Comparison of ENCODE assay signal across 11 cellular contexts in genomic region chr4:56289934-56290333, GRCh38.
DNase-seq lines count a peak whose midpoint lies in the region; ATAC-seq, FAIRE-seq and TF ChIP-seq lines count a peak whose summit lies in the region.
"Had no signal": no experiment of that assay in that cellular context is flagged by ENCODE, and none has a peak within 500 bp of the region (broad histone marks: within the 10 kb centered on the region; RNA-seq: fewer than 3 reads in every experiment).

No MANE protein-coding gene starts in this region.

- no peaks in the 10 kb centered on the region for H3K79me1 ChIP-seq in IMR-90 (ENCODE audit: low read depth in 1 of 2, low read length in 2 of 2)

- H3K36me3 Mint-ChIP-seq in Calu3 (ENCODE audit: insufficient read depth, unreplicated experiment), result no peaks in the 10 kb centered on the region
- H3K36me3 Mint-ChIP-seq in naive thymus-derived CD8-positive, alpha-beta T cell, result peaks cover 0 to 14% (median 11%) of the 10 kb centered on the region in 3 donors
- H3K36me3 Mint-ChIP-seq: stimulated activated naive B cell treated with anti-CD40 and anti-IgM and Interleukin-4, amounts not matched to agents 10 μg/mL and 1 μg/mL and 100 μg/mL, for 72 hours had no signal

- peaks cover 6% of the 10 kb centered on the region for H3K9me3 Mint-ChIP-seq in Calu3 (ENCODE audit: low read depth, unreplicated experiment)
- peaks cover 0 to 19% (median 3%) of the 10 kb centered on the region in 9 donors for H3K9me3 Mint-ChIP-seq in naive thymus-derived CD8-positive, alpha-beta T cell

- no peak overlapping the region for H3K4me3 ChIP-seq in IMR-90 (ENCODE audit: insufficient read depth, low read depth, low read length)
- H3K4me3 ChIP-seq in colonic mucosa, result peak overlapping the region; percentile 4
- H3K4me3 ChIP-seq: SK-N-MC had no signal

- H2BK5ac ChIP-seq in IMR-90 (ENCODE audit: low read depth, low read length, poor library complexity, severe bottlenecking), result no peak overlapping the region

- no peak for FAIRE-seq in frontal cortex (lab: Jason Lieb, UNC)

- H3K4me2 ChIP-seq in IMR-90 (ENCODE audit: low read depth, low read length), result peak overlapping the region; percentile 12; the same call in 1 of the 2 replicates

- no peak overlapping the region for H3K56ac ChIP-seq in IMR-90 (ENCODE audit: extremely low read depth, insufficient read depth, low read length)

- H3K9me1 ChIP-seq in IMR-90 (ENCODE audit: insufficient read depth, low read length), result no peaks in the 10 kb centered on the region

- in situ Hi-C loops in IMR-90 (cut with MboI; ENCODE audit: low sequenced_read_pairs), result no loop called here

- peak; percentile 5 for DNase-seq in Calu3
- DNase-seq in IMR-90, result no peak
- DNase-seq in colonic mucosa, result no peak
- DNase-seq in naive thymus-derived CD8-positive, alpha-beta T cell, result no peak
- DNase-seq in NCI-H446 treated with DMSO at 0.1 percent for 48 hours (lab: John Stamatoyannopoulos, UW), result no peak
- no peak for DNase-seq in frontal cortex (ENCODE audit: low spot score in 2 of 2)
- DNase-seq in stimulated activated CD4-positive, alpha-beta T cell treated with anti-CD3 and anti-CD28 coated beads, Interleukin-1b, Interleukin-23, amount 100 ng/mL, for 48 hours, result no peak
- DNase-seq: NCI-H69; stimulated activated naive B cell treated with anti-CD40 and anti-IgM and Interleukin-4, amounts not matched to agents 10 μg/mL and 1 μg/mL and 100 μg/mL, for 72 hours had no signal

- no peak overlapping the region for H3K27ac Mint-ChIP-seq in Calu3 (ENCODE audit: unreplicated experiment)
- peak overlapping the region in 5 of 10 donors; percentile 22 to 79 (median 54) for H3K27ac Mint-ChIP-seq in naive thymus-derived CD8-positive, alpha-beta T cell
- H3K27ac Mint-ChIP-seq: stimulated activated naive B cell treated with anti-CD40 and anti-IgM and Interleukin-4, amounts not matched to agents 10 μg/mL and 1 μg/mL and 100 μg/mL, for 72 hours had no signal

- peaks cover 20% of the 10 kb centered on the region for H3K4me1 Mint-ChIP-seq in Calu3 (ENCODE audit: low read depth, unreplicated experiment)
- H3K4me1 Mint-ChIP-seq in naive thymus-derived CD8-positive, alpha-beta T cell, result peaks cover 2 to 13% (median 10%) of the 10 kb centered on the region in 4 donors

- H3K4me1 ChIP-seq in IMR-90 (ENCODE audit: control insufficient read depth, insufficient read depth, low read length) (no peaks in the 10 kb centered on the region), colonic mucosa (no peaks in the 10 kb centered on the region)

- H2AK5ac ChIP-seq in IMR-90 (ENCODE audit: low read depth, low read length), result no peak overlapping the region

- H3K14ac ChIP-seq in IMR-90 (replicated peaks; ENCODE audit: low read depth, low read length), result no peak overlapping the region

- no peak overlapping the region for H3K9ac ChIP-seq in IMR-90 (ENCODE audit: low read depth, low read length)
- H3K9ac ChIP-seq in colonic mucosa (ENCODE audit: low read depth in 2 of 2, low read length in 2 of 2), result peak overlapping the region in 1 of 2 donors; percentile 62

- no CpG with 5 or more reads among the region's 5 CpGs for WGBS in IMR-90 (ENCODE audit: extremely low coverage in 2 of 2, insufficient read length in 1 of 2), 2 experiments

- H3K36me3 ChIP-seq in IMR-90 (ENCODE audit: control insufficient read depth, insufficient read depth, low read length) (no peaks in the 10 kb centered on the region), colonic mucosa (no peaks in the 10 kb centered on the region)

- H3K27me3 Mint-ChIP-seq in Calu3 (ENCODE audit: unreplicated experiment), result no peaks in the 10 kb centered on the region
- H3K27me3 Mint-ChIP-seq in naive thymus-derived CD8-positive, alpha-beta T cell, result peaks cover 0 to 4% (median 0%) of the 10 kb centered on the region in 5 donors
- H3K27me3 Mint-ChIP-seq: stimulated activated naive B cell treated with anti-CD40 and anti-IgM and Interleukin-4, amounts not matched to agents 10 μg/mL and 1 μg/mL and 100 μg/mL, for 72 hours had no signal

- intact Hi-C loops in Calu3 (cut with micrococcal nuclease; ENCODE audit: unreplicated experiment), result loop anchor here (5.0 kb wide), 1 partner anchor 73 kb away; no protein-coding TSS in a partner anchor
- intact Hi-C loops in IMR-90 (cut with micrococcal nuclease), result no loop called here
- intact Hi-C loops in colonic mucosa (cut with DNase I), result no loop called here

- H4K8ac ChIP-seq in IMR-90 (ENCODE audit: low read depth in 2 of 2, low read length in 2 of 2), result no peak overlapping the region

- TF ChIP-seq CTCF in Calu3 (IDR thresholded peaks at IDR 0.05; ENCODE audit: unreplicated experiment) (no peak), IMR-90 (conservative IDR thresholded peaks at IDR 0.05; ENCODE audit: low read depth, low read length) (no peak), colonic mucosa (IDR thresholded peaks at IDR 0.05) (no peak)

- H3K18ac ChIP-seq in IMR-90 (ENCODE audit: low read depth, low read length), result no peak overlapping the region

- peak; percentile 32; the same call in 1 of the 2 replicates for ATAC-seq in IMR-90 (ENCODE audit: low read depth)
- no peak for ATAC-seq in naive thymus-derived CD8-positive, alpha-beta T cell
- ATAC-seq in GM21717 (IDR thresholded peaks at IDR 0.05; ENCODE audit: unreplicated experiment), result no peak
- ATAC-seq: stimulated activated naive B cell treated with anti-CD40 and anti-IgM and Interleukin-4, amounts not matched to agents 10 μg/mL and 1 μg/mL and 100 μg/mL, for 72 hours had no signal

- dilution Hi-C loops in IMR-90 (cut with HindIII; ENCODE audit: low sequenced_read_pairs, unreplicated experiment), result no loop called here

- H3K4me3 Mint-ChIP-seq in Calu3 (ENCODE audit: low read depth, unreplicated experiment), result peak overlapping the region; percentile 62
- H3K4me3 Mint-ChIP-seq in naive thymus-derived CD8-positive, alpha-beta T cell, result peak overlapping the region; percentile 36 to 70 (median 53)
- H3K4me3 Mint-ChIP-seq: stimulated activated naive B cell treated with anti-CD40 and anti-IgM and Interleukin-4, amounts not matched to agents 10 μg/mL and 1 μg/mL and 100 μg/mL, for 72 hours had no signal

- H2AK9ac ChIP-seq in IMR-90 (replicated peaks; ENCODE audit: low read depth, low read length, poor library complexity), result no peak overlapping the region

- no peak overlapping the region for H2AFZ ChIP-seq in IMR-90 (replicated peaks; ENCODE audit: low read length, poor library complexity)

- POLR2A ChIA-PET in IMR-90 (lab: Charles Lee; ENCODE audit: unreplicated experiment), result no interaction called here
- POLR2A ChIA-PET in naive thymus-derived CD8-positive, alpha-beta T cell (lab: Charles Lee), result no interaction called here

- H4K5ac ChIP-seq in IMR-90 (ENCODE audit: low read depth, low read length), result no peak overlapping the region

- no peak for TF ChIP-seq POLR2A in IMR-90 (IDR thresholded peaks at IDR 0.05; ENCODE audit: low read depth, low read length)

- no peak overlapping the region for H3K23ac ChIP-seq in IMR-90 (ENCODE audit: low read depth, low read length)

- H2BK20ac ChIP-seq in IMR-90 (ENCODE audit: low read depth, low read length), result no peak overlapping the region

- no peak for TF ChIP-seq RAD21 in IMR-90 (IDR thresholded peaks at IDR 0.05; ENCODE audit: low read length)

- H2BK120ac ChIP-seq in IMR-90 (ENCODE audit: low read depth, low read length), result no peak overlapping the region

- H3K27ac ChIP-seq in IMR-90 (ENCODE audit: insufficient read depth, low read length), result no peak overlapping the region
- H3K27ac ChIP-seq in colonic mucosa, result peak overlapping the region; percentile 51
- H3K27ac ChIP-seq: SK-N-MC had no signal

- H3K4ac ChIP-seq in IMR-90 (ENCODE audit: low read depth, low read length), result no peak overlapping the region

- CTCF ChIA-PET in Calu3 (lab: Charles Lee), result interaction anchor here (0.7 kb wide), 1 partner anchor 125 kb away, joined by 4 read pairs; no protein-coding TSS in a partner anchor
- CTCF ChIA-PET in IMR-90 (lab: Yijun Ruan, JAX), result interaction anchor here (0.6 kb wide), 1 partner anchor 220 kb away, joined by 4 read pairs; no protein-coding TSS in a partner anchor

- no peak overlapping the region for H2BK15ac ChIP-seq in IMR-90 (ENCODE audit: low read depth, low read length)

- H3K27me3 ChIP-seq in IMR-90 (ENCODE audit: control insufficient read depth, insufficient read depth, low read length), result no peaks in the 10 kb centered on the region; the same call in 1 of the 2 replicates
- H3K27me3 ChIP-seq in colonic mucosa, result no peaks in the 10 kb centered on the region

- BruUV-seq in Calu3 (replicated peaks; lab: Mats Ljungman, UMichigan) (no TSS peak), IMR-90 (replicated peaks; lab: Mats Ljungman, UMichigan) (no TSS peak)

- H4K20me1 ChIP-seq in IMR-90 (ENCODE audit: insufficient read depth, low read length), result no peaks in the 10 kb centered on the region

- no peaks in the 10 kb centered on the region for H3K9me3 ChIP-seq in IMR-90 (ENCODE audit: control insufficient read depth, insufficient read depth, low read length)
- no peaks in the 10 kb centered on the region for H3K9me3 ChIP-seq in colonic mucosa

- no peak overlapping the region for H4K91ac ChIP-seq in IMR-90 (ENCODE audit: insufficient read depth, low read depth, low read length)

TF ChIP-seq in IMR-90, 13 proteins besides CTCF, POLR2A, EP300 and RAD21 (continues in another document):
- TF ChIP-seq CEBPB (IDR thresholded peaks at IDR 0.05; ENCODE audit: low read depth, low read length) (no peak), NFE2L2 (IDR thresholded peaks at IDR 0.05; ENCODE audit: low read depth, low read length) (no peak), BHLHE40 (IDR thresholded peaks at IDR 0.05; ENCODE audit: low read depth, low read length) (no peak), MAZ (IDR thresholded peaks at IDR 0.05; ENCODE audit: borderline replicate concordance, low read depth, low read length) (no peak), RCOR1 (IDR thresholded peaks at IDR 0.05; ENCODE audit: insufficient replicate concordance, low read length) (no peak), SMC3 (IDR thresholded peaks at IDR 0.05; ENCODE audit: low read depth, low read length) (no peak), FOS (IDR thresholded peaks at IDR 0.05; ENCODE audit: low read depth, low read length) (no peak), MXI1 (IDR thresholded peaks at IDR 0.05; ENCODE audit: borderline replicate concordance, low read depth, low read length) (no peak), CHD1 (IDR thresholded peaks at IDR 0.05; ENCODE audit: low read depth, low read length) (no peak), USF2 (IDR thresholded peaks at IDR 0.05; ENCODE audit: low read depth, low read length) (no peak), RFX5 (IDR thresholded peaks at IDR 0.05; ENCODE audit: low read depth, low read length) (no peak)
